1 cellular context compared by ENCODE assay signal in the genomic region with DNA sequence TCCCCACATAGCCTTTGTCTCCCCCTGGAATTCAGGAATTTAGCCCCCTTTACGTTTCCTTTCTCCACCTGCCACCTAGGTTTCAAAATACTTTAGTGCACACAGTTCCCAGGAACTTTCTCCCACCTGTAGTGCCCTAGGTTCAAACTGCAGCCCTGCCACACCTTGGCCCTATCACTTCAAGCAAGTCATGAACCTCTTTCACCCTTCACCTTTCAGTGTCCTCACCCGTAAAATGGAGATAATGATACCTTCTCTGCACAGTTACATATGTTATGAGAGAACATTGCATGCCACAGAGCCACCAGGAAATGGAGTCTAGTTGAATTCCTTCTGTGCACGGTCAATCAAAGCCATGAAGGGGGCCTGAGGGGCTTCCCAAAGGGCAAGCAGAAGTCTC.
TF ChIP-seq lines count a peak whose summit lies in the region.

No MANE protein-coding gene starts in this region.

TF ChIP-seq in HepG2, 621 proteins besides CTCF, POLR2A, EP300 and RAD21:
- TF ChIP-seq KDM3A (CRISPR knock-in tag; IDR thresholded peaks at IDR 0.05; ENCODE audit: low read depth) (no peak), ZBTB7B (CRISPR knock-in tag; IDR thresholded peaks at IDR 0.05) (peak; percentile 68; the same call in 1 of the 2 replicates), ISL2 (CRISPR knock-in tag; IDR thresholded peaks at IDR 0.05) (no peak)
- TF ChIP-seq, protein P1, sequence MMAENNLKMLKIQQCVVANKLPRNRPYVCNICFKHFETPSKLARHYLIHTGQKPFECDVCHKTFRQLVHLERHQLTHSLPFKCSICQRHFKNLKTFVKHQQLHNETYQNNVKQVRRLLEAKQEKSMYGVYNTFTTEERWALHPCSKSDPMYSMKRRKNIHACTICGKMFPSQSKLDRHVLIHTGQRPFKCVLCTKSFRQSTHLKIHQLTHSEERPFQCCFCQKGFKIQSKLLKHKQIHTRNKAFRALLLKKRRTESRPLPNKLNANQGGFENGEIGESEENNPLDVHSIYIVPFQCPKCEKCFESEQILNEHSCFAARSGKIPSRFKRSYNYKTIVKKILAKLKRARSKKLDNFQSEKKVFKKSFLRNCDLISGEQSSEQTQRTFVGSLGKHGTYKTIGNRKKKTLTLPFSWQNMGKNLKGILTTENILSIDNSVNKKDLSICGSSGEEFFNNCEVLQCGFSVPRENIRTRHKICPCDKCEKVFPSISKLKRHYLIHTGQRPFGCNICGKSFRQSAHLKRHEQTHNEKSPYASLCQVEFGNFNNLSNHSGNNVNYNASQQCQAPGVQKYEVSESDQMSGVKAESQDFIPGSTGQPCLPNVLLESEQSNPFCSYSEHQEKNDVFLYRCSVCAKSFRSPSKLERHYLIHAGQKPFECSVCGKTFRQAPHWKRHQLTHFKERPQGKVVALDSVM (CRISPR knock-in tag; IDR thresholded peaks at IDR 0.05), result 0 out of 2 replicates have a peak, but pooled peaks have one; percentile 2
